In the genomic region with DNA sequence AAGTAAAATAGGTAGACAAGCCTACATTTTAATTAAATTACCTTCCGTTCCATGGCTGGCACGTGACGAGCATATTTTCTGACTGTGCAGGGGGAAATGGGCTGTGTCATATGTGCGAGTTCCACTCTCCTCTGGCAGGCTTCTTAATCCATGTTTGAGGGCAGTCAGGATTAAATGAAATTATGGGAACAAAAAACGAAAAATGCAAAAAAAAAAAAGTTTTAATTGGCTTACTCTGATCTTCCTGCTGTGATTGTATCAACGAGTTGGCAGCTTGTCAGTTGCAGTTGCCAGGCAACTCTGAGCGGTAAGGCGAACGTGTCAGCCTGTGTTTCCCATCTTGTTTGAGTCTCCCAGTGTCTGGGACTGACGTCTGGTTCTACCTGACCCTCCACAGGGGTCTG, we compare ENCODE assay signal across 16 cellular contexts.
DNase-seq lines count a peak whose midpoint lies in the region; ATAC-seq and TF ChIP-seq lines count a peak whose summit lies in the region.
"Had no signal": no experiment of that assay in that cellular context is flagged by ENCODE, and none has a peak within 500 bp of the region (broad histone marks: within the 10 kb centered on the region; RNA-seq: fewer than 3 reads in every experiment).

No MANE protein-coding gene starts in this region.

- CTCF ChIA-PET in WTC11 (lab: Charles Lee) = interaction anchor here (0.7 to 1.3 kb wide), 3 partner anchors 111 to 904 kb away, joined by 3 read pairs; no protein-coding TSS in a partner anchor
- CTCF ChIA-PET in GM10248 (lab: Yijun Ruan, JAX) = interaction anchor here (1.1 kb wide), 1 partner anchor 22 kb away, joined by 3 read pairs; no protein-coding TSS in a partner anchor
- CTCF ChIA-PET in activated CD4-positive, alpha-beta memory T cell treated with anti-CD3 and anti-CD28 coated beads for 36 hours (lab: Charles Lee) = no interaction called here

- DNase-seq in AG08395 (ENCODE audit: low spot score) (peak; percentile 12), GM03348 (ENCODE audit: low spot score) (peak; percentile 17), WTC11 (ENCODE audit: low spot score) (no peak), fibroblast of peridontal ligament (ENCODE audit: extremely low read depth) (peak; percentile 41), glomerular visceral epithelial cell (ENCODE audit: extremely low spot score) (no peak), GM10248 (ENCODE audit: extremely low spot score) (no peak)
- no peak for DNase-seq in natural killer cell treated with Interleukin-12 subunit alpha and Interleukin-12 subunit beta and Interleukin-15 and Interleukin-18, amount 100 ng/mL, for 72 hours (ENCODE audit: low spot score)
- DNase-seq in activated CD4-positive, alpha-beta memory T cell treated with anti-CD3 and anti-CD28 coated beads for 36 hours = no peak
- DNase-seq: activated CD4-positive, CD25-positive, alpha-beta regulatory T cell treated with anti-CD3 and anti-CD28 coated beads, Interleukin-2, amount 50 U/mL, for 72 hours; activated CD8-positive, alpha-beta memory T cell treated with anti-CD3 and anti-CD28 coated beads, Interleukin-2, amount 50 U/mL, for 4 hours; MM.1S; NCI-H2081; small intestine; T-helper 17 cell had no signal

- POLR2A ChIA-PET in WTC11 (lab: Charles Lee) (no interaction called here), GM10248 (lab: Yijun Ruan, JAX) (no interaction called here)
- POLR2A ChIA-PET in activated CD4-positive, alpha-beta memory T cell treated with anti-CD3 and anti-CD28 coated beads for 36 hours (lab: Charles Lee) = no interaction called here

- peaks cover 21% of the 10 kb centered on the region for H3K4me1 Mint-ChIP-seq in WTC11
- H3K4me1 Mint-ChIP-seq in natural killer cell treated with Interleukin-12 subunit alpha and Interleukin-12 subunit beta and Interleukin-15 and Interleukin-18, amount 100 ng/mL, for 72 hours (ENCODE audit: low read depth in 2 of 2) = no peaks in the 10 kb centered on the region
- no peaks in the 10 kb centered on the region for H3K4me1 Mint-ChIP-seq in activated CD4-positive, alpha-beta memory T cell treated with anti-CD3 and anti-CD28 coated beads for 36 hours (ENCODE audit: low read depth)
- H3K4me1 Mint-ChIP-seq: T-helper 17 cell had no signal

- intact Hi-C loops in activated CD4-positive, alpha-beta memory T cell treated with anti-CD3 and anti-CD28 coated beads for 36 hours (cut with micrococcal nuclease) = no loop called here

- ATAC-seq in WTC11 = peak; percentile 41
- no peak for ATAC-seq in natural killer cell treated with Interleukin-12 subunit alpha and Interleukin-12 subunit beta and Interleukin-15 and Interleukin-18, amount 100 ng/mL, for 72 hours
- ATAC-seq: body of pancreas, Right ventricle myocardium inferior, T-helper 17 cell had no signal

- H3K27ac Mint-ChIP-seq in WTC11 = no peak overlapping the region
- no peak overlapping the region for H3K27ac Mint-ChIP-seq in natural killer cell treated with Interleukin-12 subunit alpha and Interleukin-12 subunit beta and Interleukin-15 and Interleukin-18, amount 100 ng/mL, for 72 hours
- H3K27ac Mint-ChIP-seq in activated CD4-positive, alpha-beta memory T cell treated with anti-CD3 and anti-CD28 coated beads for 36 hours = no peak overlapping the region
- H3K27ac Mint-ChIP-seq: T-helper 17 cell had no signal

- peaks cover 6% of the 10 kb centered on the region; the same call in 1 of the 2 replicates for H3K36me3 Mint-ChIP-seq in WTC11
- H3K36me3 Mint-ChIP-seq in natural killer cell treated with Interleukin-12 subunit alpha and Interleukin-12 subunit beta and Interleukin-15 and Interleukin-18, amount 100 ng/mL, for 72 hours = no peaks in the 10 kb centered on the region
- no peaks in the 10 kb centered on the region for H3K36me3 Mint-ChIP-seq in activated CD4-positive, alpha-beta memory T cell treated with anti-CD3 and anti-CD28 coated beads for 36 hours

- TF ChIP-seq CTCF in WTC11 (IDR thresholded peaks at IDR 0.05) = no peak
- no peak for TF ChIP-seq CTCF in GM10248 (IDR thresholded peaks at IDR 0.05; ENCODE audit: control extremely low read depth, extremely low read depth, low read depth, missing control alignments)

- no peaks in the 10 kb centered on the region for H3K27me3 Mint-ChIP-seq in WTC11 (ENCODE audit: low read depth)
- H3K27me3 Mint-ChIP-seq in natural killer cell treated with Interleukin-12 subunit alpha and Interleukin-12 subunit beta and Interleukin-15 and Interleukin-18, amount 100 ng/mL, for 72 hours = peaks cover 15 to 30% of the 10 kb centered on the region in 2 donors
- H3K27me3 Mint-ChIP-seq in activated CD4-positive, alpha-beta memory T cell treated with anti-CD3 and anti-CD28 coated beads for 36 hours = peaks cover 15% of the 10 kb centered on the region

- peaks cover 24% of the 10 kb centered on the region for H3K9me3 Mint-ChIP-seq in WTC11
- peaks cover 4% of the 10 kb centered on the region for H3K9me3 Mint-ChIP-seq in natural killer cell treated with Interleukin-12 subunit alpha and Interleukin-12 subunit beta and Interleukin-15 and Interleukin-18, amount 100 ng/mL, for 72 hours
- H3K9me3 Mint-ChIP-seq in activated CD4-positive, alpha-beta memory T cell treated with anti-CD3 and anti-CD28 coated beads for 36 hours = peaks cover 7% of the 10 kb centered on the region

- no peak overlapping the region for H3K4me3 Mint-ChIP-seq in WTC11
- no peak overlapping the region for H3K4me3 Mint-ChIP-seq in natural killer cell treated with Interleukin-12 subunit alpha and Interleukin-12 subunit beta and Interleukin-15 and Interleukin-18, amount 100 ng/mL, for 72 hours
- H3K4me3 Mint-ChIP-seq in activated CD4-positive, alpha-beta memory T cell treated with anti-CD3 and anti-CD28 coated beads for 36 hours = no peak overlapping the region
- H3K4me3 Mint-ChIP-seq: T-helper 17 cell had no signal

TF ChIP-seq in WTC11, 78 proteins besides CTCF, POLR2A, EP300 and RAD21 (continues in another document):
- TF ChIP-seq ZBTB21 (CRISPR knock-in tag; IDR thresholded peaks at IDR 0.05; ENCODE audit: borderline replicate concordance) = no peak
- no peak for TF ChIP-seq TEAD1 (CRISPR knock-in tag; IDR thresholded peaks at IDR 0.05)
- no peak for TF ChIP-seq CBFB (CRISPR knock-in tag; IDR thresholded peaks at IDR 0.05; ENCODE audit: low read depth)
- TF ChIP-seq ZNF219 (CRISPR knock-in tag; IDR thresholded peaks at IDR 0.05; ENCODE audit: borderline replicate concordance) = no peak
- TF ChIP-seq ZBTB43 (CRISPR knock-in tag; IDR thresholded peaks at IDR 0.05) = no peak
- TF ChIP-seq ZNF512 (CRISPR knock-in tag; IDR thresholded peaks at IDR 0.05; ENCODE audit: borderline replicate concordance) = no peak
- TF ChIP-seq CREM (CRISPR knock-in tag; IDR thresholded peaks at IDR 0.05) = no peak
- no peak for TF ChIP-seq NR3C1 (CRISPR knock-in tag; conservative IDR thresholded peaks at IDR 0.05; ENCODE audit: low read depth)
- no peak for TF ChIP-seq FOXP1 (CRISPR knock-in tag; IDR thresholded peaks at IDR 0.05; ENCODE audit: borderline replicate concordance)
- TF ChIP-seq, protein P1, sequence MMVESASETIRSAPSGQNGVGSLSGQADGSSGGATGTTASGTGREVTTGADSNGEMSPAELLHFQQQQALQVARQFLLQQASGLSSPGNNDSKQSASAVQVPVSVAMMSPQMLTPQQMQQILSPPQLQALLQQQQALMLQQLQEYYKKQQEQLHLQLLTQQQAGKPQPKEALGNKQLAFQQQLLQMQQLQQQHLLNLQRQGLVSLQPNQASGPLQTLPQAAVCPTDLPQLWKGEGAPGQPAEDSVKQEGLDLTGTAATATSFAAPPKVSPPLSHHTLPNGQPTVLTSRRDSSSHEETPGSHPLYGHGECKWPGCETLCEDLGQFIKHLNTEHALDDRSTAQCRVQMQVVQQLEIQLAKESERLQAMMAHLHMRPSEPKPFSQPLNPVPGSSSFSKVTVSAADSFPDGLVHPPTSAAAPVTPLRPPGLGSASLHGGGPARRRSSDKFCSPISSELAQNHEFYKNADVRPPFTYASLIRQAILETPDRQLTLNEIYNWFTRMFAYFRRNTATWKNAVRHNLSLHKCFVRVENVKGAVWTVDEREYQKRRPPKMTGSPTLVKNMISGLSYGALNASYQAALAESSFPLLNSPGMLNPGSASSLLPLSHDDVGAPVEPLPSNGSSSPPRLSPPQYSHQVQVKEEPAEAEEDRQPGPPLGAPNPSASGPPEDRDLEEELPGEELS (CRISPR knock-in tag; IDR thresholded peaks at IDR 0.05) = no peak
- TF ChIP-seq ELF4 (CRISPR knock-in tag; IDR thresholded peaks at IDR 0.05; ENCODE audit: low read depth) = no peak

Comparison
In these comparisons a context has a peak if more than half of its experiments do, and no peak if none do; other contexts are left out.
1. DNase-seq: peak in AG08395 (single experiment), GM03348 (single experiment) and fibroblast of peridontal ligament (single experiment); none in WTC11 (single experiment), natural killer cell treated with Interleukin-12 subunit alpha and Interleukin-12 subunit beta and Interleukin-15 and Interleukin-18, amount 100 ng/mL, for 72 hours (single experiment), glomerular visceral epithelial cell (single experiment), GM10248 (single experiment) and activated CD4-positive, alpha-beta memory T cell treated with anti-CD3 and anti-CD28 coated beads for 36 hours (single experiment).